Comparison of ENCODE assay signal across 9 cellular contexts in the genomic region with DNA sequence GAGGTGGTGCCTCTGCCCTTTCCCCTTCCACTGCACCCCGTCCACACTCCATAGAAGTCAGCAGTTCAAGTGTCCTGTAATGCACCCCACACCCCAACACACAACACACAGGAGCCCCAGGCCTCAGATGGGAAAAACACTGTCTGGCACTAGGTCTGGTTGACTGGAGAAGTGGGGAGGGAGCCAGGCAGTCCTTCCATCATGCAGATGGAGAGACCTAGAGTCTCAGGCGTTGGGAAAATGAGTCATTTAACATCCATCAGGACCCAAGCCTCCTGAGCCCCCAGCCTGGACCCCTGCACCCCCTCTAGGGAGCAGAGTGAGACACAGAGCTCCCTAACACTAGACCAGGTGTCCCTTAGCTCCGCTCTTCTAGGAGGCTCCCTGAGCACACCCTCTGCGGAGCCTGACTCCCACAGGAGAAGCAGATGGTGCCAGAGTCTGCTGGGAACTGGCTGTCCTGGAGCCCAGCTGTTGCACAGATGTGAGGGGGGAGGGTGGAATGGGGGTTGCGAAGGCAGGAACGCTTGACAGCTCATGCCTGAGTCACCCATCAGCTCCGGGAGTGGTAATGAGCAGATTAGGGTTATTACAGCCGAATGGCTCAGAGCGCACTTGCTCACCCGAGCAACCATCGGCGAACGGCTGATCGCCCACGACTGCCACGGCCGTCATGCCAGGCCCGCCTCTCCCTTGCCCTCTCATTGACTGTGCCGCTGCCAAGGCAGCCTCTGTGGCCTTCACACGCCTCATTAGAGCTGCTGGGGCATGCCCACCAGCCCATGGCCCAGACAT. TPM values are rescaled to one million over a fixed set of nuclear protein-coding genes. Genes with fewer than 3 reads are reported as not detected.
DNase-seq lines count a peak whose midpoint lies in the region; ATAC-seq lines count a peak whose summit lies in the region.
"Had no signal": no experiment of that assay in that cellular context is flagged by ENCODE, and none has a peak within 500 bp of the region (broad histone marks: within the 10 kb centered on the region; RNA-seq: fewer than 3 reads in every experiment).

No MANE protein-coding gene starts in this region.

- H3K4me1 Mint-ChIP-seq in effector memory CD8-positive, alpha-beta T cell (ENCODE audit: low read depth in 2 of 2) = peaks cover 0 to 3% of the 10 kb centered on the region in 2 donors

- no peak overlapping the region for H3K27ac Mint-ChIP-seq in effector memory CD8-positive, alpha-beta T cell

- no peaks in the 10 kb centered on the region for H3K36me3 Mint-ChIP-seq in effector memory CD8-positive, alpha-beta T cell (ENCODE audit: insufficient read depth)

- H3K9me3 Mint-ChIP-seq in effector memory CD8-positive, alpha-beta T cell = no peaks in the 10 kb centered on the region

- intact Hi-C loops in posterior cingulate gyrus (cut with DNase I) = no loop called here

- ATAC-seq in esophagus mucosa = peak; percentile 92
- ATAC-seq in HG03045 (IDR thresholded peaks at IDR 0.05; ENCODE audit: unreplicated experiment) = no peak
- no peak for ATAC-seq in effector memory CD8-positive, alpha-beta T cell (replicated peaks)
- no peak for ATAC-seq in HG02571 (IDR thresholded peaks at IDR 0.05; ENCODE audit: unreplicated experiment)
- no peak for ATAC-seq in HG02938 (IDR thresholded peaks at IDR 0.05; ENCODE audit: unreplicated experiment)
- ATAC-seq: GM12878 had no signal

- DNase-seq in D341Med (ENCODE audit: low spot score) (peak; percentile 85), NCI-H524 treated with DMSO at 0.1 percent for 48 hours (lab: John Stamatoyannopoulos, UW) (peak; percentile 88), posterior cingulate gyrus (peak in 8 of 10 donors; percentile 38 to 94 (median 64))
- DNase-seq in effector memory CD8-positive, alpha-beta T cell = no peak

- peaks cover 45 to 89% of the 10 kb centered on the region in 2 donors for H3K27me3 Mint-ChIP-seq in effector memory CD8-positive, alpha-beta T cell

- H3K4me3 Mint-ChIP-seq in effector memory CD8-positive, alpha-beta T cell = no peak overlapping the region

RNA-seq across cellular contexts. Expression of a gene that starts 22.1 kb away (rescaled TPM):
- 3.6 TPM for total RNA-seq in esophagus mucosa
- total RNA-seq: GM12878 had no signal

Comparison
In these comparisons a context has a peak if more than half of its experiments do, and no peak if none do; other contexts are left out.
1. DNase-seq: peak in D341Med (single experiment), NCI-H524 treated with DMSO at 0.1 percent for 48 hours (single experiment) and posterior cingulate gyrus (8 of 10); none in effector memory CD8-positive, alpha-beta T cell (0 of 3).